Comparison of ENCODE assay signal across 16 cellular contexts in the genomic region with DNA sequence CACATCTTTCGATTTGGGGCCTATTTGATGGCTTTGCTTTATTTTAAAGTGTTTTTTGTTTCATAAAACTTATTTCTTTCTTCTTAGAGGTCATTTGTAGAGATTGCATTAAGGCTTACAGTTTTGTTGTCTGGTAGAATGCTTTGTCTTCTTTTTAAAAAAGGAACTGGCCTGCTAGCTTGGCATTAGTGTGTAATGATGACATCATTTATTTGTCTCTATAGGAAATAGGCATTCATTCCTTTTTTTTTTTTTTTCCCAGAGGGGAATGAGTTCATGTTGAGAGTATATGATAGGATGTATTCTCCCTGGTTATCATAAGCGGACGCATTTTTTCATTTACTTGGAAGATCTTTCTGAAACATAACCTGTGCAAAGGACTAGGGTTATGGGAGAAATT. TPM values are rescaled to one million over a fixed set of nuclear protein-coding genes. Genes with fewer than 3 reads are reported as not detected.
"Had no signal": no experiment of that assay in that cellular context is flagged by ENCODE, and none has a peak within 500 bp of the region (broad histone marks: within the 10 kb centered on the region; RNA-seq: fewer than 3 reads in every experiment).

No MANE protein-coding gene starts in this region.

- H3K4me3 ChIP-seq: gastroesophageal sphincter, left ventricle myocardium inferior, pancreas, vagina had no signal

- ATAC-seq: gastroesophageal sphincter; pancreas; stimulated activated naive CD8-positive, alpha-beta T cell treated with anti-CD3 and anti-CD28 coated beads, Interleukin-15, amount 100 ng/mL, for 72 hours had no signal

- H3K4me1 Mint-ChIP-seq: activated naive CD8-positive, alpha-beta T cell treated with anti-CD3 and anti-CD28 coated beads for 36 hours; stimulated activated naive CD8-positive, alpha-beta T cell treated with anti-CD3 and anti-CD28 coated beads, Interleukin-15, amount 100 ng/mL, for 72 hours had no signal

- H3K27me3 ChIP-seq: pancreas, vagina had no signal

- H3K9me3 ChIP-seq: pancreas, vagina had no signal

- DNase-seq: activated CD4-positive, alpha-beta memory T cell treated with anti-CD3 and anti-CD28 coated beads for 36 hours; activated CD4-positive, alpha-beta T cell treated with anti-CD3 and anti-CD28 coated beads for 1 hour; activated gamma-delta T cell treated with Interleukin-2 at 50 U/mL for 16 hours; activated naive CD8-positive, alpha-beta T cell treated with anti-CD3 and anti-CD28 coated beads for 36 hours; activated T-cell treated with anti-CD3 and anti-CD28 coated beads, Interleukin-2, amount 50 U/mL, for 48 hours; anterior cingulate cortex; kidney; left ventricle myocardium inferior; mesendoderm; pancreas; retina; stimulated activated CD4-positive, alpha-beta T cell treated with anti-CD3 and anti-CD28 coated beads, Interleukin-4, amount 100 ng/mL, for 4 hours; stimulated activated naive CD8-positive, alpha-beta T cell treated with anti-CD3 and anti-CD28 coated beads, Interleukin-15, amount 100 ng/mL, for 72 hours had no signal

- H3K27ac Mint-ChIP-seq: activated CD4-positive, alpha-beta memory T cell treated with anti-CD3 and anti-CD28 coated beads for 36 hours; activated naive CD8-positive, alpha-beta T cell treated with anti-CD3 and anti-CD28 coated beads for 36 hours; stimulated activated naive CD8-positive, alpha-beta T cell treated with anti-CD3 and anti-CD28 coated beads, Interleukin-15, amount 100 ng/mL, for 72 hours had no signal

- H3K36me3 Mint-ChIP-seq: activated CD4-positive, alpha-beta memory T cell treated with anti-CD3 and anti-CD28 coated beads for 36 hours; activated naive CD8-positive, alpha-beta T cell treated with anti-CD3 and anti-CD28 coated beads for 36 hours had no signal

- FAIRE-seq: kidney, pancreas had no signal

- H3K27me3 Mint-ChIP-seq: activated naive CD8-positive, alpha-beta T cell treated with anti-CD3 and anti-CD28 coated beads for 36 hours; stimulated activated naive CD8-positive, alpha-beta T cell treated with anti-CD3 and anti-CD28 coated beads, Interleukin-15, amount 100 ng/mL, for 72 hours had no signal

- H3K4me3 Mint-ChIP-seq: activated CD4-positive, alpha-beta memory T cell treated with anti-CD3 and anti-CD28 coated beads for 36 hours; activated naive CD8-positive, alpha-beta T cell treated with anti-CD3 and anti-CD28 coated beads for 36 hours; stimulated activated naive CD8-positive, alpha-beta T cell treated with anti-CD3 and anti-CD28 coated beads, Interleukin-15, amount 100 ng/mL, for 72 hours had no signal

- H3K36me3 ChIP-seq: gastroesophageal sphincter, left ventricle myocardium inferior, pancreas, vagina had no signal

- H3K27ac ChIP-seq: gastroesophageal sphincter, left ventricle myocardium inferior, pancreas, vagina had no signal

- H3K4me1 ChIP-seq: gastroesophageal sphincter, left ventricle myocardium inferior had no signal

RNA-seq across cellular contexts. Expression of a gene that starts 45.6 kb away (rescaled TPM):
- total RNA-seq: activated naive CD8-positive, alpha-beta T cell treated with anti-CD3 and anti-CD28 coated beads for 36 hours; fibroblast of lung; left ventricle myocardium inferior had no signal
- polyA plus RNA-seq: fibroblast of lung, pancreas had no signal

RNA-seq across cellular contexts. Expression of a gene that starts 57.8 kb away (rescaled TPM):
- total RNA-seq: left ventricle myocardium inferior had no signal
- polyA plus RNA-seq: fibroblast of lung had no signal
